Comparison of ENCODE assay signal across 1 cellular context in the genomic region with DNA sequence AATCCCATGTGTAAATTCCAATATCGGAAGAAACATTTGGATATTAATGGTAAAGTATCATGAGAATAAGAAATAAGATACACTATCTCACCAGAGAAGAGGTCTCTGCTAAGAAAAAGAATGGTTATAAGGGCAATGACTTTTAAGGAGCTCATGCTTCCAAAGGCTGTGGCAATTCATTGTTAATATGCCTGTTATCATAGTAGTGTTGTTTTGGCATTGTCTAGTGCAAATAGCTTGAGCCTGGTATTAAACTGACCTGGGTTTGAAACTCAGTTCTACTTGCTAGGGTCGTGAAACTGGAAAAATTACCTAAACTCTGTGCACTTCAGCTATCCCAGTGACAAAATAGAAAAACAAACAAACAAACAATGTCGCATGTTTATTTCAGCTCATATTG.
TF ChIP-seq lines count a peak whose summit lies in the region.

No MANE protein-coding gene starts in this region.

TF ChIP-seq in K562, 482 proteins besides CTCF, POLR2A, EP300 and RAD21:
- TF ChIP-seq ZNF121 (CRISPR knock-in tag; conservative IDR thresholded peaks at IDR 0.05) (no peak), ZNF766 (CRISPR knock-in tag; conservative IDR thresholded peaks at IDR 0.05) (no peak)
